11 cellular contexts compared by ENCODE assay signal in genomic region chr11:17267576-17267975, GRCh38. TPM values are rescaled to one million over a fixed set of nuclear protein-coding genes. Genes with fewer than 3 reads are reported as not detected.
DNase-seq lines count a peak whose midpoint lies in the region; TF ChIP-seq lines count a peak whose summit lies in the region.
"Had no signal": no experiment of that assay in that cellular context is flagged by ENCODE, and none has a peak within 500 bp of the region (broad histone marks: within the 10 kb centered on the region; RNA-seq: fewer than 3 reads in every experiment).

No MANE protein-coding gene starts in this region.

- H3K4me1 ChIP-seq in tibial nerve: no peaks in the 10 kb centered on the region
- H3K4me1 ChIP-seq: body of pancreas, right atrium auricular region had no signal

- TF ChIP-seq CTCF in GM12865 (IDR thresholded peaks at IDR 0.05; ENCODE audit: insufficient read depth, low read depth, low read length, missing control alignments) (no peak), fibroblast of villous mesenchyme (IDR thresholded peaks at IDR 0.05; ENCODE audit: insufficient read depth, low read depth, low read length) (no peak), tibial nerve (IDR thresholded peaks at IDR 0.05) (no peak)

- TF ChIP-seq POLR2A in tibial nerve (IDR thresholded peaks at IDR 0.05): no peak

- no peaks in the 10 kb centered on the region for H3K27me3 ChIP-seq in tibial nerve
- H3K27me3 ChIP-seq: body of pancreas, right atrium auricular region had no signal

- H3K4me3 ChIP-seq in GM12865 (ENCODE audit: low read depth, low read length) (no peak overlapping the region), fibroblast of villous mesenchyme (ENCODE audit: low read depth, low read length) (no peak overlapping the region), tibial nerve (no peak overlapping the region)
- H3K4me3 ChIP-seq: body of pancreas, right atrium auricular region had no signal

- no peak for TF ChIP-seq EP300 in tibial nerve (IDR thresholded peaks at IDR 0.05)

- no peak overlapping the region for H3K27ac ChIP-seq in tibial nerve
- H3K27ac ChIP-seq: body of pancreas, right atrium auricular region had no signal

- peak; percentile 93 for DNase-seq in A172 (ENCODE audit: low spot score)
- DNase-seq in GM12865 (ENCODE audit: low read depth): peak; percentile 9
- peak; percentile 46 for DNase-seq in RKO (ENCODE audit: low spot score)
- DNase-seq in fibroblast of villous mesenchyme (ENCODE audit: low read depth): peak; percentile 45
- DNase-seq in DMS114 treated with DMSO at 0.1 percent for 48 hours (lab: John Stamatoyannopoulos, UW; ENCODE audit: unreplicated experiment): no peak
- no peak for DNase-seq in tibial nerve (ENCODE audit: low spot score in 2 of 2)
- DNase-seq in T-helper 9 cell: no peak
- DNase-seq in activated gamma-delta T cell treated with Interleukin-2 at 50 U/mL for 16 hours: no peak
- DNase-seq: body of pancreas, NCI-H1436 had no signal

- WGBS in tibial nerve, 2 donors: 89 to 94% methylated on average over 5 of the region's 5 CpGs

- H3K9me3 ChIP-seq in tibial nerve: no peaks in the 10 kb centered on the region
- H3K9me3 ChIP-seq: body of pancreas, right atrium auricular region had no signal

- H3K36me3 ChIP-seq in tibial nerve: no peaks in the 10 kb centered on the region
- H3K36me3 ChIP-seq: right atrium auricular region had no signal

RNA-seq across cellular contexts. Expression of gene NUCB2, which starts 9.0 kb away (rescaled TPM):
- total RNA-seq in A172 (2014; rRNA removed; shearing (Covaris generic)): 145 and 150 TPM in 2 replicates
- total RNA-seq in fibroblast of villous mesenchyme: 79.9 and 91.5 TPM in 2 replicates
- total RNA-seq in tibial nerve: 10 to 100 TPM; 29.1 to 45.4 (median 36.0) TPM

RNA-seq across cellular contexts. Expression of gene PIK3C2A, which starts 59.8 kb away (rescaled TPM):
- total RNA-seq in A172 (2014; rRNA removed; shearing (Covaris generic)): 59.7 and 77.8 TPM in 2 replicates
- total RNA-seq in fibroblast of villous mesenchyme (63.1 and 73.4 TPM in 2 replicates), tibial nerve (100 to 1,000 TPM in 1 of 4 donors, 10 to 100 TPM in 3; 60.9 to 105 (median 63.2) TPM)

Comparison
In these comparisons a context has a peak if more than half of its experiments do, and no peak if none do; other contexts are left out.
1. DNase-seq: peak in A172 (single experiment), GM12865 (single experiment), RKO (single experiment) and fibroblast of villous mesenchyme (single experiment); none in DMS114 treated with DMSO at 0.1 percent for 48 hours (single experiment), tibial nerve (0 of 2), T-helper 9 cell (single experiment) and activated gamma-delta T cell treated with Interleukin-2 at 50 U/mL for 16 hours (single experiment).